In the genomic region with DNA sequence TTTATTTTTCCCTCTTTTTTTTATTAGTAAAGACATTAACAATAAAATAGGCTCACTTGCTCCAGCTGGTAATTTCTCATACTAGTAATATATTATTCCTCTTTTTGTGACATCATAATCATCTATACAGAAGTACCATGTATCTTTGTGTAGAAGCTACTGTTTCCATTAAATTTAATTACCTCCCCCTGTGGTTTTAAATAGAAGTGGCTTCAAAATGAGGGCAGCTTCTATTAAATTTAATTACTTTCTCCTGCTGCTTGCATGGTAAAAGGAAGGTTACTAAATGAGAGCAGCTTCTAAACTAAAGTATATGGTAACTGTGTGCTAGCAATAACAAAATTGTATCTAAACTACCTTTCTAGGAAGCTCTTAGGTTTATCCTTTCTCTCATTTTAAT, we compare ENCODE assay signal across 19 cellular contexts.
DNase-seq lines count a peak whose midpoint lies in the region; ATAC-seq and TF ChIP-seq lines count a peak whose summit lies in the region.
"Had no signal": no experiment of that assay in that cellular context is flagged by ENCODE, and none has a peak within 500 bp of the region (broad histone marks: within the 10 kb centered on the region; RNA-seq: fewer than 3 reads in every experiment).

No MANE protein-coding gene starts in this region.

- H3F3A ChIP-seq in Loucy (ENCODE audit: low read depth), result peaks cover 4% of the 10 kb centered on the region; the same call in 1 of the 2 replicates

- no peaks in the 10 kb centered on the region for H3K36me3 ChIP-seq in Loucy (ENCODE audit: insufficient read depth, low read length)
- H3K36me3 ChIP-seq: adrenal gland, heart right ventricle, Peyer's patch, thyroid gland had no signal

- no peak overlapping the region for H3K9ac ChIP-seq in Loucy (ENCODE audit: low read depth, low read length, poor library complexity, severe bottlenecking)

- no peaks in the 10 kb centered on the region for H4K20me1 ChIP-seq in Loucy (ENCODE audit: insufficient read depth, low read length, poor library complexity, severe bottlenecking)

- H3K4me2 ChIP-seq in Loucy (ENCODE audit: low read depth, low read length, poor library complexity, severe bottlenecking), result peak overlapping the region; percentile 35

- no peak for ATAC-seq in GM18498 (IDR thresholded peaks at IDR 0.05; ENCODE audit: unreplicated experiment)
- ATAC-seq in GM19467 (IDR thresholded peaks at IDR 0.05; ENCODE audit: unreplicated experiment), result no peak
- no peak for ATAC-seq in GM21528 (IDR thresholded peaks at IDR 0.05; ENCODE audit: low FRiP score, unreplicated experiment)
- ATAC-seq: activated CD4-positive, alpha-beta T cell treated with anti-CD3 and anti-CD28 coated beads for 36 hours; heart right ventricle; K562; left cardiac atrium had no signal

- no peak overlapping the region for H3K4me3 ChIP-seq in Loucy (ENCODE audit: low read length, poor library complexity, severe bottlenecking)
- H3K4me3 ChIP-seq: adrenal gland, heart right ventricle, K562, Peyer's patch, thyroid gland had no signal

- H3K9me3 ChIP-seq in Loucy (ENCODE audit: insufficient read depth, low read depth, low read length), result no peaks in the 10 kb centered on the region
- H3K9me3 ChIP-seq: adrenal gland, heart right ventricle, Peyer's patch, thyroid gland had no signal

- 0 out of 2 replicates have a peak, but pooled peaks cover 3% of the 10 kb centered on the region for H3K79me2 ChIP-seq in Loucy (ENCODE audit: insufficient read depth, low read length)

- H3K9me2 ChIP-seq in Loucy (replicated peaks; ENCODE audit: low read depth, low read length), result no peaks in the 10 kb centered on the region

- H3K27me3 ChIP-seq in Loucy (ENCODE audit: insufficient read depth, low read length, poor library complexity, severe bottlenecking), result no peaks in the 10 kb centered on the region
- H3K27me3 ChIP-seq: adrenal gland, heart right ventricle, Peyer's patch, thyroid gland had no signal

- H3K4me1 ChIP-seq in Loucy (ENCODE audit: insufficient read depth, low read length, poor library complexity, severe bottlenecking), result peaks cover 36% of the 10 kb centered on the region
- H3K4me1 ChIP-seq: adrenal gland, Peyer's patch, thyroid gland had no signal

- peak; percentile 28; the same call in 1 of the 2 replicates for TF ChIP-seq CTCF in Loucy (conservative IDR thresholded peaks at IDR 0.05; ENCODE audit: low read length)

- DNase-seq in DMS 273 (lab: John Stamatoyannopoulos, UW; ENCODE audit: unreplicated experiment) (peak; percentile 78), NCI-H2081 treated with DMSO at 0.1 percent for 48 hours (lab: John Stamatoyannopoulos, UW) (peak; percentile 79), SK-N-DZ (ENCODE audit: low spot score) (peak; percentile 89)
- DNase-seq: activated CD4-positive, alpha-beta T cell treated with anti-CD3 and anti-CD28 coated beads for 36 hours; activated CD8-positive, alpha-beta memory T cell treated with anti-CD3 and anti-CD28 coated beads for 24 hours; activated T-cell treated with anti-CD3 and anti-CD28 coated beads, Interleukin-2, amount 50 U/mL, for 1 hour; adrenal gland; GDM1; heart right ventricle; left cardiac atrium; mesenchymal stem cell; NK-92 treated with Interleukin-12 subunit alpha and Interleukin-12 subunit beta, amount 100 ng/mL, for 24 hours; Peyer's patch; thyroid gland had no signal

- H2AFZ ChIP-seq in Loucy (ENCODE audit: low read length), result no peak overlapping the region
